Comparison of ENCODE assay signal across 20 cellular contexts in the genomic region with DNA sequence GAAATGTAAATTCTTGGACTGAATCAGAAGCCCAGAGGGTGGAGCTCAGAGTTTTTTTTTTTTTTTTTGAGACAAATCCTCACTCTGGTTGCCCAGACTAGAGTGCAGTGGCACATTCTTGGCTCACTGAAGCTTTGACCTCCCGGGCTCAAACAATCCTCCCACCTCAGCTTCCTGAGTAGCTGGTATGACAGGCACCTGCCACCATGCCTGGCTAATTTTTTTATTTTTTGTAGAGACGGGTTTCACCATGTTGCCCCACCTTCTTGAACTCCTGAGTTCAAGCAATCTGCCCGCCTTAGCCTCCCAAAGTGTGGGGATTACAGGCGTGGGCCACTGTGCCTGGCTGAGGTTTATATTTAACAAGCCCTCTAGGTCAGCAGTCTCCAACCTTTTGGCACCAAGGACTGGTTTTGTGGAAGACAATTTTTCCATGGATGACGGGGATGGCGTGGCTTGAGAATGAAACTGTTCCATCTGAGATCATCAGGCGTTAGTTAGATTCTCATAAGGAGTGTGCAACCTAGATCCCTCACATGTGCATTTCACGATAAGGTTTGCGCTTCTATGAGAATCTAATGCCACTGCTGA.
DNase-seq lines count a peak whose midpoint lies in the region; ATAC-seq, FAIRE-seq and TF ChIP-seq lines count a peak whose summit lies in the region.
"Had no signal": no experiment of that assay in that cellular context is flagged by ENCODE, and none has a peak within 500 bp of the region (broad histone marks: within the 10 kb centered on the region; RNA-seq: fewer than 3 reads in every experiment).

No MANE protein-coding gene starts in this region.

- no peak overlapping the region for H3K27ac ChIP-seq in kidney (ENCODE audit: low read depth in 2 of 2, low read length in 2 of 2)
- H3K27ac ChIP-seq: cardiac muscle cell, tibial nerve had no signal

- H3K4me3 Mint-ChIP-seq in activated CD8-positive, alpha-beta T cell treated with anti-CD3 and anti-CD28 coated beads, Interleukin-2, amount 10 ng/mL, durations not matched to agents 7 days and 5 days = no peak overlapping the region
- H3K4me3 Mint-ChIP-seq: CD14-positive monocyte, T-cell had no signal

- no peaks in the 10 kb centered on the region for H3K9me3 ChIP-seq in kidney (ENCODE audit: control insufficient read depth in 1 of 2, low read length in 2 of 2)

- H3K4me1 Mint-ChIP-seq in activated CD8-positive, alpha-beta T cell treated with anti-CD3 and anti-CD28 coated beads, Interleukin-2, amount 10 ng/mL, durations not matched to agents 7 days and 5 days (ENCODE audit: low read depth) = no peaks in the 10 kb centered on the region
- H3K4me1 Mint-ChIP-seq: CD14-positive monocyte, T-cell had no signal

- H3K36me3 Mint-ChIP-seq in activated CD8-positive, alpha-beta T cell treated with anti-CD3 and anti-CD28 coated beads, Interleukin-2, amount 10 ng/mL, durations not matched to agents 7 days and 5 days (ENCODE audit: low read depth) = no peaks in the 10 kb centered on the region
- H3K36me3 Mint-ChIP-seq: CD14-positive monocyte, T-cell had no signal

- DNase-seq in HTR-8/SVneo (ENCODE audit: insufficient read length, low spot score) = no peak
- peak; percentile 75 for DNase-seq in amniotic epithelial cell (ENCODE audit: low read depth)
- DNase-seq in kidney = no peak
- peak; percentile 23 for DNase-seq in urothelium cell line (ENCODE audit: low spot score)
- DNase-seq in activated CD8-positive, alpha-beta T cell treated with anti-CD3 and anti-CD28 coated beads, Interleukin-2, amount 10 ng/mL, durations not matched to agents 7 days and 5 days = no peak
- DNase-seq: activated CD4-positive, CD25-positive, alpha-beta regulatory T cell; activated CD8-positive, alpha-beta memory T cell treated with anti-CD3 and anti-CD28 coated beads, Interleukin-2, amount 50 U/mL, for 48 hours; DMS79; islet precursor cell; NCI-H146; NCI-H524 treated with DMSO at 0.1 percent for 48 hours; stimulated activated CD4-positive, alpha-beta T cell treated with anti-CD3 and anti-CD28 coated beads, Interleukin-2, amount 100 ng/mL, for 24 hours; T-cell had no signal

- no peak overlapping the region for H3K9ac ChIP-seq in kidney (ENCODE audit: low read length in 2 of 2)

- FAIRE-seq in HTR-8/SVneo (lab: Jason Lieb, UNC) (peak; percentile 69), kidney (lab: Jason Lieb, UNC) (no peak), urothelium cell line (lab: Jason Lieb, UNC) (no peak)

- H3K4me1 ChIP-seq in kidney (ENCODE audit: control insufficient read depth in 1 of 2, insufficient read depth in 1 of 2, low read depth in 1 of 2, low read length in 2 of 2) = peaks cover 0 to 6% of the 10 kb centered on the region in 2 donors
- H3K4me1 ChIP-seq: tibial nerve had no signal

- POLR2A ChIA-PET in activated CD8-positive, alpha-beta T cell treated with anti-CD3 and anti-CD28 coated beads, Interleukin-2, amount 10 ng/mL, durations not matched to agents 7 days and 5 days (lab: Charles Lee) = interaction anchor here (0.6 kb wide), 1 partner anchor 334 kb away, joined by 3 read pairs; no protein-coding TSS in a partner anchor

- CTCF ChIA-PET in activated CD8-positive, alpha-beta T cell treated with anti-CD3 and anti-CD28 coated beads, Interleukin-2, amount 10 ng/mL, durations not matched to agents 7 days and 5 days (lab: Charles Lee) = no interaction called here

- H3K36me3 ChIP-seq in kidney (ENCODE audit: control insufficient read depth in 1 of 2, insufficient read depth in 2 of 2, low read length in 2 of 2) = no peaks in the 10 kb centered on the region
- H3K36me3 ChIP-seq: cardiac muscle cell, tibial nerve had no signal

- H3K27me3 Mint-ChIP-seq in activated CD8-positive, alpha-beta T cell treated with anti-CD3 and anti-CD28 coated beads, Interleukin-2, amount 10 ng/mL, durations not matched to agents 7 days and 5 days (ENCODE audit: low read depth) = peaks cover 11% of the 10 kb centered on the region

- intact Hi-C loops in kidney (cut with DNase I) = no loop called here

- TF ChIP-seq CTCF in kidney (IDR thresholded peaks at IDR 0.05; ENCODE audit: borderline replicate concordance, extremely low read depth, insufficient read depth) = no peak

- H3K27ac Mint-ChIP-seq in activated CD8-positive, alpha-beta T cell treated with anti-CD3 and anti-CD28 coated beads, Interleukin-2, amount 10 ng/mL, durations not matched to agents 7 days and 5 days = no peak overlapping the region
- H3K27ac Mint-ChIP-seq: activated naive CD4-positive, alpha-beta T cell treated with anti-CD3 and anti-CD28 coated beads, Interleukin-2, amount 50 U/mL, for 72 hours; CD14-positive monocyte; T-cell had no signal

- ATAC-seq in GM21737 (IDR thresholded peaks at IDR 0.05; ENCODE audit: unreplicated experiment) (no peak), HG03521 (IDR thresholded peaks at IDR 0.05; ENCODE audit: unreplicated experiment) (no peak)
- no peak for ATAC-seq in activated CD8-positive, alpha-beta T cell treated with anti-CD3 and anti-CD28 coated beads, Interleukin-2, amount 10 ng/mL, durations not matched to agents 7 days and 5 days
- ATAC-seq: activated naive CD4-positive, alpha-beta T cell treated with anti-CD3 and anti-CD28 coated beads, Interleukin-2, amount 50 U/mL, for 72 hours; Panc1; T-cell had no signal

- H3K4me3 ChIP-seq in kidney (ENCODE audit: low read length in 2 of 2) = peak overlapping the region; percentile 3 to 46
- H3K4me3 ChIP-seq: cardiac muscle cell, tibial nerve had no signal

- H3K9me3 Mint-ChIP-seq in activated CD8-positive, alpha-beta T cell treated with anti-CD3 and anti-CD28 coated beads, Interleukin-2, amount 10 ng/mL, durations not matched to agents 7 days and 5 days (ENCODE audit: insufficient read depth) = no peaks in the 10 kb centered on the region

Comparison
In these comparisons a context has a peak if more than half of its experiments do, and no peak if none do; other contexts are left out.
1. DNase-seq: peak in amniotic epithelial cell (single experiment) and urothelium cell line (single experiment); none in HTR-8/SVneo (single experiment), kidney (single experiment) and activated CD8-positive, alpha-beta T cell treated with anti-CD3 and anti-CD28 coated beads, Interleukin-2, amount 10 ng/mL, durations not matched to agents 7 days and 5 days (single experiment).